8 cellular contexts compared by ENCODE assay signal in genomic region chr12:121792607-121793500, GRCh38. TPM values are rescaled to one million over a fixed set of nuclear protein-coding genes. Genes with fewer than 3 reads are reported as not detected.
A peak's percentile ranks its signal among the peaks of the same experiment; 100 is the strongest.
DNase-seq lines count a peak whose midpoint lies in the region; ATAC-seq and FAIRE-seq lines count a peak whose summit lies in the region.

No MANE protein-coding gene starts in this region.

- peaks cover 2 to 28% of the 10 kb centered on the region in 2 donors for H3K4me1 ChIP-seq in esophagus (ENCODE audit: control insufficient read depth in 2 of 2, insufficient read depth in 2 of 2, low read length in 1 of 2)

- no peaks in the 10 kb centered on the region for H3K9me3 Mint-ChIP-seq in activated CD4-positive, alpha-beta memory T cell treated with anti-CD3 and anti-CD28 coated beads for 36 hours

- no peak for FAIRE-seq in frontal cortex (lab: Jason Lieb, UNC)
- FAIRE-seq in RCC 7860 (lab: Jason Lieb, UNC): no peak

- intact Hi-C loops in Right ventricle myocardium superior (cut with DNase I) (loop anchor here (5.0 kb wide), 1 partner anchor 96 kb away; no protein-coding TSS in a partner anchor), cardiac septum (cut with DNase I) (loop anchor here (10.0 kb wide), 1 partner anchor 232 kb away; the partner anchor contains the start of gene BCL7A), posterior vena cava (cut with DNase I) (loop anchor here (2.0 to 5.0 kb wide), 2 partner anchors 96 kb away; partner anchors contain the start of gene PSMD9 (in 1 of the 2))
- intact Hi-C loops in activated CD4-positive, alpha-beta memory T cell treated with anti-CD3 and anti-CD28 coated beads for 36 hours (cut with micrococcal nuclease): loop anchor here (2.0 to 10.0 kb wide), 6 partner anchors 166 to 1211 kb away; partner anchors contain the start of genes DIABLO, KDM2B, ORAI1 and POP5

- H3K9me3 ChIP-seq in esophagus (ENCODE audit: control insufficient read depth in 2 of 2, insufficient read depth in 1 of 2, low read depth in 1 of 2, low read length in 1 of 2): no peaks in the 10 kb centered on the region

- peaks cover 39% of the 10 kb centered on the region for H3K36me3 Mint-ChIP-seq in activated CD4-positive, alpha-beta memory T cell treated with anti-CD3 and anti-CD28 coated beads for 36 hours

- peak overlapping the region; percentile 48 to 49 for H3K4me3 ChIP-seq in esophagus (ENCODE audit: low read depth in 1 of 2, low read length in 2 of 2)

- peak overlapping the region; percentile 99 for H3K27ac Mint-ChIP-seq in activated CD4-positive, alpha-beta memory T cell treated with anti-CD3 and anti-CD28 coated beads for 36 hours

- WGBS in esophagus, 2 donors: 27 to 38% methylated on average over 51 to 53 of the region's 53 CpGs

- POLR2A ChIA-PET in activated CD4-positive, alpha-beta memory T cell treated with anti-CD3 and anti-CD28 coated beads for 36 hours (lab: Charles Lee): interaction anchor here (1.0 to 8.2 kb wide), 7 partner anchors 10 to 106 kb away, joined by 3 to 127 read pairs (median 9); partner anchors contain the start of genes PSMD9, SETD1B and TMEM120B

- H3K27me3 ChIP-seq in esophagus (ENCODE audit: control insufficient read depth in 1 of 2, insufficient read depth in 2 of 2, low read length in 2 of 2): no peaks in the 10 kb centered on the region

- peaks cover 58% of the 10 kb centered on the region for H3K4me1 Mint-ChIP-seq in activated CD4-positive, alpha-beta memory T cell treated with anti-CD3 and anti-CD28 coated beads for 36 hours (ENCODE audit: low read depth)

- H3K27ac ChIP-seq in esophagus (ENCODE audit: low read depth in 2 of 2, low read length in 1 of 2): peak overlapping the region; percentile 40 to 71

- H3K27me3 Mint-ChIP-seq in activated CD4-positive, alpha-beta memory T cell treated with anti-CD3 and anti-CD28 coated beads for 36 hours: no peaks in the 10 kb centered on the region

- ATAC-seq in Right ventricle myocardium superior (ENCODE audit: poor library complexity): peak; percentile 10
- ATAC-seq in GM21515 (IDR thresholded peaks at IDR 0.05; ENCODE audit: unreplicated experiment): no peak

- CTCF ChIA-PET in activated CD4-positive, alpha-beta memory T cell treated with anti-CD3 and anti-CD28 coated beads for 36 hours (lab: Charles Lee): interaction anchor here (0.6 to 18.5 kb wide), 15 partner anchors 14 to 557 kb away, joined by 3 to 856 read pairs (median 23); partner anchors contain the start of genes CFAP251, PSMD9, SETD1B and TMEM120B

- DNase-seq in Right ventricle myocardium superior (peak; percentile 77), cardiac septum (ENCODE audit: low spot score) (no peak), posterior vena cava (ENCODE audit: low spot score) (peak; percentile 86), frontal cortex (ENCODE audit: low spot score in 2 of 2) (no peak), RCC 7860 (ENCODE audit: low spot score) (no peak)
- peak; percentile 76 for DNase-seq in activated CD4-positive, alpha-beta memory T cell treated with anti-CD3 and anti-CD28 coated beads for 36 hours

- peak overlapping the region; percentile 88 for H3K4me3 Mint-ChIP-seq in activated CD4-positive, alpha-beta memory T cell treated with anti-CD3 and anti-CD28 coated beads for 36 hours

- peaks cover 0 to 10% of the 10 kb centered on the region in 2 donors for H3K36me3 ChIP-seq in esophagus (ENCODE audit: control insufficient read depth in 2 of 2, insufficient read depth in 2 of 2, low read length in 1 of 2)

RNA-seq across cellular contexts. Expression of gene RHOF, which starts 0.6 kb away (rescaled TPM):
- total RNA-seq in Right ventricle myocardium superior: 41.8 TPM
- total RNA-seq in cardiac septum: 20.9 TPM
- 100 to 1,000 TPM; 136 to 141 TPM for total RNA-seq in activated CD4-positive, alpha-beta memory T cell treated with anti-CD3 and anti-CD28 coated beads for 36 hours
- 1 to 10 TPM; 5.8 to 6.4 TPM for polyA plus RNA-seq in esophagus
- total RNA-seq in posterior vena cava: 10 to 100 TPM in 1 of 2 donors, 1 to 10 TPM in 1; 5.3 to 10.4 TPM
- total RNA-seq in frontal cortex: 13.0 TPM

RNA-seq across cellular contexts. Expression of gene SETD1B, which starts 11.0 kb away (rescaled TPM):
- total RNA-seq in Right ventricle myocardium superior (8.6 TPM), cardiac septum (13.0 TPM), posterior vena cava (10 to 100 TPM; 20.2 to 20.9 TPM), frontal cortex (2.4 TPM)
- 10 to 100 TPM; 14.1 to 15.2 TPM for total RNA-seq in activated CD4-positive, alpha-beta memory T cell treated with anti-CD3 and anti-CD28 coated beads for 36 hours
- polyA plus RNA-seq in esophagus: 10 to 100 TPM in 1 of 2 donors, 1 to 10 TPM in 1; 7.7 to 12.8 TPM

Comparison
In these comparisons a context has a peak if more than half of its experiments do, and no peak if none do; other contexts are left out.
1. DNase-seq: peak in Right ventricle myocardium superior (single experiment), activated CD4-positive, alpha-beta memory T cell treated with anti-CD3 and anti-CD28 coated beads for 36 hours (single experiment) and posterior vena cava (single experiment); none in cardiac septum (single experiment), frontal cortex (0 of 2) and RCC 7860 (single experiment).